ENCODE assay signal across 19 cellular contexts in the genomic region with DNA sequence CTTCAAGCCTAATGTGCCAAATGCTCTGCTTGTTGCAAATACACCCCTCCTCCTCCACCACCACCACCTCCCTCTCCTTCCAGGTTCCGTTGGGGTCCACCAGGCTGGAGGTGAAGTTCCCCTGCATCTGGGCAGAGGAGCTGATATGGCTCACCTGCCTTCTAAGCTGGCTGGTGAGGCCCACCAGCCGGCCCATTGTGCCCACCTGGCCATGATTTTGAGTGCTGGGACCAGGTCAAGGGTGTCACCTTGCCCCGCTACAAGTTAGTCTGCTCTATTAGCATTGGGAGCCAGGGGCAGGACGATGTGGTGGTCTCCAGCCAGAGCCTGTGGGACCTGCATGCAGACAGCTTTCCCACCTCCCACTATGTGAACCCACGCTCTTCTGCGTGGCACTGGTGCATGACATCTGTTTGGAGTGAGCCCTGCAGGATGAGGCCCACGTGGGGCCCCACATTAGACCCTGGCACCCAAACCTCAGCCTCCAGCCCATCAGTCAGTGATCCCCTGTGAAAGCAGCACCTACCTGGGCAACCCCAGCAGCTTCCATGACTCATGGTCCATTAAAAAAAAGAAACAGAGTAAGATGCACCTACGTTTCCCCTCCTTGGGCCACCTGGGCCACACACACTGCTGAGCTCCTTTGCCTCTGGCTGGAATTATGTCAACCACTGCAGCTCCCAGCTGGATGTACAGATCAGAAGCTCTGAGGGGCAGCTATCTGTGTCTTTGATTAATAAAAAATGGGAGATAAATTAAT. TPM values are rescaled to one million over a fixed set of nuclear protein-coding genes. Genes with fewer than 3 reads are reported as not detected.
DNase-seq lines count a peak whose midpoint lies in the region; ATAC-seq and TF ChIP-seq lines count a peak whose summit lies in the region.
"Had no signal": no experiment of that assay in that cellular context is flagged by ENCODE, and none has a peak within 500 bp of the region (broad histone marks: within the 10 kb centered on the region; RNA-seq: fewer than 3 reads in every experiment).

No MANE protein-coding gene starts in this region.

- H2BK12ac ChIP-seq in neuronal stem cell (ENCODE audit: low read length): no peak overlapping the region

- H2BK120ac ChIP-seq in neuronal stem cell (ENCODE audit: low read depth, low read length): no peak overlapping the region

- H3K4me1 ChIP-seq in mammary epithelial cell (ENCODE audit: insufficient read depth, low read length) (peaks cover 26% of the 10 kb centered on the region), neuronal stem cell (ENCODE audit: control insufficient read depth in 2 of 2, insufficient read depth in 1 of 2, low read depth in 1 of 2, low read length in 2 of 2) (peaks cover 8 to 9% of the 10 kb centered on the region in 2 donors)

- H3K79me2 ChIP-seq in mammary epithelial cell (ENCODE audit: insufficient read depth, low read length): no peaks in the 10 kb centered on the region

- dilution Hi-C loops in mammary epithelial cell (cut with HindIII; ENCODE audit: low sequenced_read_pairs): no loop called here

- H3K9ac ChIP-seq in mammary epithelial cell (ENCODE audit: insufficient read depth, low read length): no peak overlapping the region
- no peak overlapping the region for H3K9ac ChIP-seq in neuronal stem cell (ENCODE audit: low read depth, low read length, poor library complexity)
- H3K9ac ChIP-seq: GM23248 had no signal

- H3K4me3 ChIP-seq in mammary epithelial cell (replicated peaks in 1 of 3; ENCODE audit: insufficient read depth in 1 of 3, low read depth in 2 of 3, low read length in 3 of 3) (no peak overlapping the region), neuronal stem cell (ENCODE audit: low read length in 2 of 2) (no peak overlapping the region)
- H3K4me3 ChIP-seq: A549, GM23248 had no signal

- 87% methylated on average over 7 of the region's 8 CpGs for WGBS in mammary epithelial cell (ENCODE audit: low coverage, missing lambda C conversion rate)
- WGBS in neuronal stem cell (ENCODE audit: extremely low coverage in 2 of 2, insufficient read length in 2 of 2, insufficient replicate concordance in 1 of 2), 2 donors: no CpG with 5 or more reads among the region's 8 CpGs

- H3K27ac ChIP-seq in RWPE1 (peak overlapping the region; percentile 90), mammary epithelial cell (ENCODE audit: insufficient read depth, low read depth, low read length) (no peak overlapping the region), neuronal stem cell (replicated peaks; ENCODE audit: low read length) (no peak overlapping the region)
- H3K27ac ChIP-seq: GM23248 had no signal

- no peak overlapping the region for H2BK5ac ChIP-seq in neuronal stem cell (ENCODE audit: low read length)

- POLR2A ChIA-PET in RWPE1 (lab: Yijun Ruan, JAX; ENCODE audit: low non-redundant PET): no interaction called here

- H3K27me3 ChIP-seq in mammary epithelial cell (ENCODE audit: insufficient read depth, low read length) (no peaks in the 10 kb centered on the region), neuronal stem cell (ENCODE audit: control insufficient read depth in 3 of 3, insufficient read depth in 3 of 3, low read depth in 1 of 3, low read length in 3 of 3) (no peaks in the 10 kb centered on the region)

- no peak overlapping the region for H3K18ac ChIP-seq in neuronal stem cell (ENCODE audit: low read length)

- peak overlapping the region; percentile 12 for H2AK5ac ChIP-seq in neuronal stem cell (ENCODE audit: low read depth, low read length)

- H3K14ac ChIP-seq in neuronal stem cell (ENCODE audit: low read length): no peak overlapping the region

- H3K9me3 ChIP-seq in mammary epithelial cell (replicated peaks; ENCODE audit: insufficient read depth, low read length): no peaks in the 10 kb centered on the region
- no peaks in the 10 kb centered on the region for H3K9me3 ChIP-seq in neuronal stem cell (replicated peaks in 1 of 2; ENCODE audit: control insufficient read depth in 2 of 2, insufficient read depth in 1 of 2, low read depth in 1 of 2, low read length in 2 of 2)
- H3K9me3 ChIP-seq: A549, Caco-2 had no signal

- no peak overlapping the region for H4K8ac ChIP-seq in neuronal stem cell (ENCODE audit: low read depth, low read length)

- peak; percentile 13 for ATAC-seq in esophagus mucosa
- no peak for ATAC-seq in GM19328 (IDR thresholded peaks at IDR 0.05; ENCODE audit: unreplicated experiment)
- ATAC-seq: HCT116 had no signal

- no peaks in the 10 kb centered on the region for H3K79me1 ChIP-seq in neuronal stem cell (ENCODE audit: low read depth, low read length)

- intact Hi-C loops in mammary epithelial cell (cut with micrococcal nuclease): no loop called here

- no peaks in the 10 kb centered on the region for H4K20me1 ChIP-seq in mammary epithelial cell (ENCODE audit: insufficient read depth, low read length)

- no peak overlapping the region for H2BK15ac ChIP-seq in neuronal stem cell (ENCODE audit: low read length)

- H3K4me2 ChIP-seq in mammary epithelial cell (ENCODE audit: insufficient read depth, low read depth, low read length) (no peak overlapping the region), neuronal stem cell (ENCODE audit: insufficient read depth, low read length, poor library complexity, severe bottlenecking) (no peak overlapping the region)
- H3K4me2 ChIP-seq: A549 had no signal

- TF ChIP-seq CTCF in RWPE1 (conservative IDR thresholded peaks at IDR 0.05; ENCODE audit: low read depth) (no peak), mammary epithelial cell (conservative IDR thresholded peaks at IDR 0.05 in 1 of 2, IDR thresholded peaks at IDR 0.05 in 1 of 2; ENCODE audit: extremely low read depth in 1 of 2, insufficient read depth in 1 of 2, low read depth in 1 of 2, low read length in 2 of 2) (no peak)

- BruUV-seq in mammary epithelial cell (replicated peaks; lab: Mats Ljungman, UMichigan): no TSS peak

- no peak overlapping the region for H4K91ac ChIP-seq in neuronal stem cell (ENCODE audit: low read depth, low read length, poor library complexity)

- CTCF ChIA-PET in RWPE1 (lab: Yijun Ruan, JAX) (interaction anchor here (0.6 to 0.7 kb wide), 2 partner anchors 183 to 641 kb away, joined by 4 read pairs; no protein-coding TSS in a partner anchor), mammary epithelial cell (lab: Charles Lee; ENCODE audit: low non-redundant PET) (interaction anchor here (0.5 kb wide), 1 partner anchor 12 kb away, joined by 3 read pairs; no protein-coding TSS in a partner anchor)

- in situ Hi-C loops in mammary epithelial cell (cut with MboI; ENCODE audit: low sequenced_read_pairs in 2 of 2): no loop called here

- peak overlapping the region; percentile 47 for H2AFZ ChIP-seq in mammary epithelial cell (ENCODE audit: low read depth, low read length)
- no peak overlapping the region for H2AFZ ChIP-seq in neuronal stem cell (ENCODE audit: low read length)
- H2AFZ ChIP-seq: GM23248 had no signal

- H3K36me3 ChIP-seq in mammary epithelial cell (ENCODE audit: insufficient read depth, low read length) (no peaks in the 10 kb centered on the region), neuronal stem cell (replicated peaks in 1 of 2; ENCODE audit: control insufficient read depth in 2 of 2, insufficient read depth in 2 of 2, low read length in 2 of 2) (no peaks in the 10 kb centered on the region)

- H3K4ac ChIP-seq in neuronal stem cell (ENCODE audit: low read length): no peak overlapping the region

- H3K23ac ChIP-seq in neuronal stem cell (ENCODE audit: low read depth, low read length, poor library complexity): no peak overlapping the region

- peak; percentile 33 for DNase-seq in RWPE1 (ENCODE audit: low spot score)
- DNase-seq in mammary epithelial cell: peak; percentile 56
- no peak for DNase-seq in neuronal stem cell (ENCODE audit: low spot score)
- DNase-seq in Ammon's horn (ENCODE audit: low spot score): no peak
- no peak for DNase-seq in RPMI8226
- DNase-seq: Caco-2, DMS53, GF-D8 had no signal

RNA-seq across cellular contexts. Expression of a gene that starts 15.6 kb away (rescaled TPM):
- total RNA-seq in mammary epithelial cell: not detected
- polyA plus RNA-seq in mammary epithelial cell: not detected
- not detected for polyA minus RNA-seq in mammary epithelial cell
- not detected for total RNA-seq in esophagus mucosa
- polyA plus RNA-seq in neuronal stem cell (2013, experiment 1 of 2): 0.03 TPM
- 0.03 TPM for polyA plus RNA-seq in neuronal stem cell (2013, experiment 2 of 2)
- total RNA-seq: Caco-2; CD8-positive, alpha-beta memory T cell; GM23248; HT1080 had no signal
- polyA plus RNA-seq: A549; AG04450; BJ; CD14-positive monocyte; CD8-positive, alpha-beta memory T cell; GM23248; IgD-negative memory B cell had no signal

RNA-seq across cellular contexts. Expression of a gene that starts 31.4 kb away (rescaled TPM):
- total RNA-seq in mammary epithelial cell (1 to 10 TPM; 1.7 to 4.0 TPM), esophagus mucosa (2.9 TPM)
- polyA plus RNA-seq in mammary epithelial cell: 2.3 TPM
- polyA minus RNA-seq in mammary epithelial cell: 17.1 TPM
- polyA plus RNA-seq in neuronal stem cell (2013, experiment 1 of 2): 6.5 TPM
- 6.5 TPM for polyA plus RNA-seq in neuronal stem cell (2013, experiment 2 of 2)

RNA-seq across cellular contexts. Expression of a gene that starts 31.6 kb away (rescaled TPM):
- total RNA-seq in mammary epithelial cell (10 to 100 TPM; 90.9 to 96.2 TPM), esophagus mucosa (86.1 TPM)
- 37.5 TPM for polyA plus RNA-seq in mammary epithelial cell
- 99.3 TPM for polyA minus RNA-seq in mammary epithelial cell
- 69.4 TPM for polyA plus RNA-seq in neuronal stem cell (2013, experiment 1 of 2)
- 69.8 TPM for polyA plus RNA-seq in neuronal stem cell (2013, experiment 2 of 2)

Comparison
In these comparisons a context has a peak if more than half of its experiments do, and no peak if none do; other contexts are left out.
1. DNase-seq: peak in RWPE1 (single experiment) and mammary epithelial cell (single experiment); none in neuronal stem cell (single experiment), Ammon's horn (single experiment) and RPMI8226 (single experiment).